ENCODE assay signal across 26 cellular contexts in genomic region chr7:101547916-101548599, GRCh38.
DNase-seq lines count a peak whose midpoint lies in the region; ATAC-seq and TF ChIP-seq lines count a peak whose summit lies in the region.
"Had no signal": no experiment of that assay in that cellular context is flagged by ENCODE, and none has a peak within 500 bp of the region (broad histone marks: within the 10 kb centered on the region; RNA-seq: fewer than 3 reads in every experiment).

No MANE protein-coding gene starts in this region.

- TF ChIP-seq CTCF in CD14-positive monocyte (IDR thresholded peaks at IDR 0.05) = no peak
- TF ChIP-seq CTCF in HEK293 (tag by site-specific recombination; IDR thresholded peaks at IDR 0.05) = no peak
- no peak for TF ChIP-seq CTCF in osteoblast (IDR thresholded peaks at IDR 0.05; ENCODE audit: extremely low read depth, low read depth, low read length)

- H3K9me3 ChIP-seq in HEK293 (ENCODE audit: control insufficient read depth, insufficient read depth, low read depth, low read length) (no peaks in the 10 kb centered on the region), osteoblast (ENCODE audit: low read depth, low read length) (no peaks in the 10 kb centered on the region)
- H3K9me3 ChIP-seq: esophagus muscularis mucosa, thyroid gland had no signal

- no peaks in the 10 kb centered on the region for H3K9me3 Mint-ChIP-seq in CD14-positive monocyte
- no peaks in the 10 kb centered on the region for H3K9me3 Mint-ChIP-seq in stimulated activated naive B cell treated with anti-CD40 and anti-IgM and Interleukin-4, amounts not matched to agents 10 μg/mL and 1 μg/mL and 100 μg/mL, for 72 hours
- H3K9me3 Mint-ChIP-seq: activated CD8-positive, alpha-beta T cell treated with anti-CD3 and anti-CD28 coated beads for 36 hours; stimulated activated naive CD8-positive, alpha-beta T cell treated with anti-CD3 and anti-CD28 coated beads, Interleukin-15, amount 100 ng/mL, for 72 hours; T-helper 2 cell treated with Interferon-gamma antibody and Interleukin-4, amounts not matched to agents 5 μg/mL and 100 μg/mL, for 36 hours had no signal

- H3K27ac ChIP-seq in HEK293 (ENCODE audit: extremely low read depth, low read depth, low read length) = no peak overlapping the region
- no peak overlapping the region for H3K27ac ChIP-seq in osteoblast (ENCODE audit: low read depth, low read length)
- H3K27ac ChIP-seq: esophagus muscularis mucosa, hepatocyte, thyroid gland had no signal

- H3K4me3 ChIP-seq in HEK293 (ENCODE audit: low read depth, low read length) (no peak overlapping the region), osteoblast (ENCODE audit: insufficient read depth, low read length) (no peak overlapping the region)
- H3K4me3 ChIP-seq: esophagus muscularis mucosa, GM12878, hepatocyte, thyroid gland had no signal

- H3K27ac Mint-ChIP-seq in CD14-positive monocyte = no peak overlapping the region
- no peak overlapping the region for H3K27ac Mint-ChIP-seq in stimulated activated naive B cell treated with anti-CD40 and anti-IgM and Interleukin-4, amounts not matched to agents 10 μg/mL and 1 μg/mL and 100 μg/mL, for 72 hours
- H3K27ac Mint-ChIP-seq: activated CD8-positive, alpha-beta T cell treated with anti-CD3 and anti-CD28 coated beads for 36 hours; stimulated activated naive CD8-positive, alpha-beta T cell treated with anti-CD3 and anti-CD28 coated beads, Interleukin-15, amount 100 ng/mL, for 72 hours; T-helper 2 cell treated with Interferon-gamma antibody and Interleukin-4, amounts not matched to agents 5 μg/mL and 100 μg/mL, for 36 hours had no signal

- no peak for ATAC-seq in stimulated activated naive B cell treated with anti-CD40 and anti-IgM and Interleukin-4, amounts not matched to agents 10 μg/mL and 1 μg/mL and 100 μg/mL, for 72 hours (replicated peaks)
- ATAC-seq in GM18870 (IDR thresholded peaks at IDR 0.05; ENCODE audit: unreplicated experiment) (no peak), HG03135 (IDR thresholded peaks at IDR 0.05; ENCODE audit: unreplicated experiment) (no peak)
- ATAC-seq: activated CD8-positive, alpha-beta T cell treated with anti-CD3 and anti-CD28 coated beads for 36 hours; GM12878; left cardiac atrium; right cardiac atrium; stimulated activated naive CD8-positive, alpha-beta T cell treated with anti-CD3 and anti-CD28 coated beads, Interleukin-15, amount 100 ng/mL, for 72 hours had no signal

- DNase-seq in CD14-positive monocyte (ENCODE audit: low spot score) = peak; percentile 33
- DNase-seq in islet precursor cell = peak; percentile 43
- DNase-seq in osteoblast (ENCODE audit: insufficient read length, low spot score, missing footprints) = peak; percentile 78
- no peak for DNase-seq in stimulated activated naive B cell treated with anti-CD40 and anti-IgM and Interleukin-4, amounts not matched to agents 10 μg/mL and 1 μg/mL and 100 μg/mL, for 72 hours
- DNase-seq: activated CD8-positive, alpha-beta T cell treated with anti-CD3 and anti-CD28 coated beads for 36 hours; dermis blood vessel endothelial cell; foreskin fibroblast; GOT3; Kasumi-1; left cardiac atrium; mammary epithelial cell; NCI-H1417 treated with DMSO at 0.1 percent for 48 hours; NCI-H2029 treated with DMSO at 0.1 percent for 48 hours; NCI-H345; SHP77; stimulated activated CD8-positive, alpha-beta memory T cell treated with anti-CD3 and anti-CD28 coated beads, Interleukin-4, amount 100 ng/mL, for 48 hours; stimulated activated naive CD8-positive, alpha-beta T cell treated with anti-CD3 and anti-CD28 coated beads, Interleukin-15, amount 100 ng/mL, for 72 hours; thyroid gland had no signal

- CTCF ChIA-PET in HEK293 (lab: Yijun Ruan, JAX) = no interaction called here

- no peak overlapping the region for H3K4me3 Mint-ChIP-seq in CD14-positive monocyte
- no peak overlapping the region for H3K4me3 Mint-ChIP-seq in stimulated activated naive B cell treated with anti-CD40 and anti-IgM and Interleukin-4, amounts not matched to agents 10 μg/mL and 1 μg/mL and 100 μg/mL, for 72 hours
- H3K4me3 Mint-ChIP-seq: activated CD8-positive, alpha-beta T cell treated with anti-CD3 and anti-CD28 coated beads for 36 hours; stimulated activated naive CD8-positive, alpha-beta T cell treated with anti-CD3 and anti-CD28 coated beads, Interleukin-15, amount 100 ng/mL, for 72 hours; T-helper 2 cell treated with Interferon-gamma antibody and Interleukin-4, amounts not matched to agents 5 μg/mL and 100 μg/mL, for 36 hours had no signal

- no peaks in the 10 kb centered on the region for H4K20me1 ChIP-seq in osteoblast (ENCODE audit: insufficient read depth, low read length)

- H3K4me2 ChIP-seq in osteoblast (ENCODE audit: insufficient read depth, low read length) = no peak overlapping the region
- H3K4me2 ChIP-seq: hepatocyte had no signal

- H3K4me1 ChIP-seq in HEK293 (ENCODE audit: control insufficient read depth, insufficient read depth, low read length) (no peaks in the 10 kb centered on the region), osteoblast (ENCODE audit: insufficient read depth, low read length) (no peaks in the 10 kb centered on the region)

- H3K4me1 Mint-ChIP-seq in CD14-positive monocyte = no peaks in the 10 kb centered on the region
- H3K4me1 Mint-ChIP-seq in stimulated activated naive B cell treated with anti-CD40 and anti-IgM and Interleukin-4, amounts not matched to agents 10 μg/mL and 1 μg/mL and 100 μg/mL, for 72 hours = peaks cover 0 to 2% of the 10 kb centered on the region in 2 donors

- no peak overlapping the region for H2AFZ ChIP-seq in osteoblast (ENCODE audit: low read length)
- H2AFZ ChIP-seq: hepatocyte had no signal

- peaks cover 0 to 3% (median 0%) of the 10 kb centered on the region in 3 donors for H3K27me3 Mint-ChIP-seq in CD14-positive monocyte (ENCODE audit: low read depth in 3 of 3)
- peaks cover 16 to 26% of the 10 kb centered on the region in 2 donors for H3K27me3 Mint-ChIP-seq in stimulated activated naive B cell treated with anti-CD40 and anti-IgM and Interleukin-4, amounts not matched to agents 10 μg/mL and 1 μg/mL and 100 μg/mL, for 72 hours
- H3K27me3 Mint-ChIP-seq: stimulated activated naive CD8-positive, alpha-beta T cell treated with anti-CD3 and anti-CD28 coated beads, Interleukin-15, amount 100 ng/mL, for 72 hours had no signal

- no peaks in the 10 kb centered on the region for H3K27me3 ChIP-seq in osteoblast (ENCODE audit: insufficient read depth, low read length)
- H3K27me3 ChIP-seq: hepatocyte, thyroid gland had no signal

- POLR2A ChIA-PET in HEK293 (lab: Yijun Ruan, JAX) = no interaction called here

- no peaks in the 10 kb centered on the region for H3K36me3 Mint-ChIP-seq in CD14-positive monocyte
- no peaks in the 10 kb centered on the region for H3K36me3 Mint-ChIP-seq in stimulated activated naive B cell treated with anti-CD40 and anti-IgM and Interleukin-4, amounts not matched to agents 10 μg/mL and 1 μg/mL and 100 μg/mL, for 72 hours

- H3K36me3 ChIP-seq in HEK293 (ENCODE audit: control insufficient read depth in 2 of 2, insufficient read depth in 1 of 2, low read length in 2 of 2) (no peaks in the 10 kb centered on the region), osteoblast (ENCODE audit: insufficient read depth, low read length) (no peaks in the 10 kb centered on the region)
- H3K36me3 ChIP-seq: esophagus muscularis mucosa, thyroid gland had no signal

- intact Hi-C loops in CD14-positive monocyte (cut with micrococcal nuclease) = loop anchor here in 1 of 2 donors (10.0 kb wide), 1 partner anchor 847 kb away; the partner anchor contains the start of gene PRKRIP1

- no peaks in the 10 kb centered on the region for H3K79me2 ChIP-seq in osteoblast (ENCODE audit: insufficient read depth, low read length)
- H3K79me2 ChIP-seq: hepatocyte had no signal

TF ChIP-seq in HEK293, 187 proteins besides CTCF, POLR2A, EP300 and RAD21:
- no peak for TF ChIP-seq ZNF777 (tag by site-specific recombination; IDR thresholded peaks at IDR 0.05; ENCODE audit: borderline replicate concordance)
- TF ChIP-seq WT1 (tag by site-specific recombination; IDR thresholded peaks at IDR 0.05) = peak; percentile 58
- TF ChIP-seq ZNF558 (tag by site-specific recombination; IDR thresholded peaks at IDR 0.05) = no peak
- TF ChIP-seq ZNF280D (tag by site-specific recombination; IDR thresholded peaks at IDR 0.05) = no peak
